ENCODE assay signal across 8 cellular contexts in the genomic region with DNA sequence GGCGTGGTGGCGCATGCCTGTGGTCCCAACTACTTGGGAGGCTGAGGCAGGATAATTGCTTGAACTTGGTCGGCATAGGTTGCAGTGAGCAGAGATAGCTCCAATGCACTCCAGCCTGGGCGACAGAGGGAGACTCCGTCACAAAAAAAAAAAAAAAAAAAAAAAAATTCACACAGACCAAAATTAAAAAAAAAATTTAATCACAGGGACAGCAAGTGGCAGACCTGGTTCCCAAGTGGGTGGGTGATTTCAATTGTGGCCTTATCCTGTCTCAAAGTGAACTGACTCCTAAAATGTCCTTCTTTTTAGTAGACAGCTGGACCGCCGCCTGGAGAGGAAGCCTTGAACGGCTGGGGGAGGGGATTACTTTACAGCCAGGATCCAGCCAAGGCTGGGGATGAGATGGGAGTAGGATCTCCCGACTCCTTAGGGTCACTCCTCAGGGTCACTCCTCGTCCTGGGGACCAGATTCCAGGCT. TPM values are rescaled to one million over a fixed set of nuclear protein-coding genes. Genes with fewer than 3 reads are reported as not detected.
DNase-seq lines count a peak whose midpoint lies in the region; ATAC-seq and TF ChIP-seq lines count a peak whose summit lies in the region.

No MANE protein-coding gene starts in this region.

- H3K9me3 ChIP-seq in Panc1 (ENCODE audit: control insufficient read depth, insufficient read depth, low read depth, low read length) = no peaks in the 10 kb centered on the region

- peaks cover 6% of the 10 kb centered on the region for H3K4me1 Mint-ChIP-seq in glutamatergic neuron (ENCODE audit: low read depth, unreplicated experiment)

- no peaks in the 10 kb centered on the region for H3K9me3 Mint-ChIP-seq in glutamatergic neuron (ENCODE audit: unreplicated experiment)

- in situ Hi-C loops in Panc1 (cut with HindIII; ENCODE audit: low pct_unique_long_range_greater_than_20kb, low sequenced_read_pairs) = no loop called here

- no peaks in the 10 kb centered on the region for H3K36me3 ChIP-seq in Panc1 (ENCODE audit: control insufficient read depth, insufficient read depth, low read length)

- H3K4me3 ChIP-seq in Panc1 (ENCODE audit: low read depth in 2 of 2, low read length in 2 of 2) (peak overlapping the region; percentile 35 to 55), skeletal muscle cell (ENCODE audit: low read depth, low read length) (peak overlapping the region; percentile 38)

- H3K36me3 Mint-ChIP-seq in glutamatergic neuron (ENCODE audit: unreplicated experiment) = no peaks in the 10 kb centered on the region

- H3K4me1 ChIP-seq in Panc1 (ENCODE audit: control insufficient read depth, insufficient read depth, low read length) = peaks cover 7% of the 10 kb centered on the region

- BruUV-seq in Panc1 (replicated peaks; lab: Mats Ljungman, UMichigan) = no TSS peak

- no peak for ATAC-seq in Panc1
- no peak for ATAC-seq in HG02610 (IDR thresholded peaks at IDR 0.05; ENCODE audit: unreplicated experiment)
- ATAC-seq in GM18520 (IDR thresholded peaks at IDR 0.05; ENCODE audit: unreplicated experiment) = no peak

- CTCF ChIA-PET in Panc1 (lab: Charles Lee) = interaction anchor here (0.6 to 0.9 kb wide), 3 partner anchors 11 to 204 kb away, joined by 3 to 8 read pairs (median 3); a partner anchor contains a TSS

- no peak overlapping the region for H3K27ac ChIP-seq in Panc1 (ENCODE audit: low read length)

- POLR2A ChIA-PET in Panc1 (lab: Charles Lee) = no interaction called here

- intact Hi-C loops in Panc1 (cut with micrococcal nuclease; ENCODE audit: unreplicated experiment) = no loop called here

- no peak overlapping the region for H3K27ac Mint-ChIP-seq in glutamatergic neuron (ENCODE audit: unreplicated experiment)

- peak overlapping the region; percentile 82 for H3K4me3 Mint-ChIP-seq in glutamatergic neuron (ENCODE audit: unreplicated experiment)

- peaks cover 12% of the 10 kb centered on the region for H3K27me3 Mint-ChIP-seq in glutamatergic neuron (ENCODE audit: unreplicated experiment)

- H3K27me3 ChIP-seq in Panc1 (ENCODE audit: control insufficient read depth, insufficient read depth, low read length) = peaks cover 7% of the 10 kb centered on the region; the same call in 1 of the 2 replicates

- TF ChIP-seq CTCF in Panc1 (IDR thresholded peaks at IDR 0.05) = no peak
- no peak for TF ChIP-seq CTCF in glutamatergic neuron (IDR thresholded peaks at IDR 0.05; ENCODE audit: partially characterized antibody, unreplicated experiment)

- peak; percentile 42 for DNase-seq in NCI-H1105 treated with DMSO at 0.1 percent for 48 hours (lab: John Stamatoyannopoulos, UW)
- no peak for DNase-seq in NCI-H1105 (lab: John Stamatoyannopoulos, UW)
- DNase-seq in Panc1 (ENCODE audit: low read depth, low spot score) = no peak
- DNase-seq in glutamatergic neuron = peak; percentile 45
- DNase-seq in skeletal muscle cell (ENCODE audit: low read depth) = no peak
- DNase-seq in HCEC 1CT = no peak

RNA-seq across cellular contexts. Expression of a gene that starts 1.6 kb away (rescaled TPM):
- total RNA-seq in Panc1 (2021; ENCODE audit: unreplicated experiment) = 0.64 TPM
- polyA plus RNA-seq in Panc1 (2012; ENCODE audit: insufficient read length) = 0.91 TPM
- 5.9 TPM for total RNA-seq in glutamatergic neuron (ENCODE audit: unreplicated experiment)

RNA-seq across cellular contexts. Expression of a gene that starts 30.7 kb away (rescaled TPM):
- total RNA-seq in Panc1 (2021; ENCODE audit: unreplicated experiment) (88.6 TPM), glutamatergic neuron (ENCODE audit: unreplicated experiment) (103 TPM)
- 88.3 TPM for polyA plus RNA-seq in Panc1 (2012; ENCODE audit: insufficient read length)

Comparison
In these comparisons a context has a peak if more than half of its experiments do, and no peak if none do; other contexts are left out.
1. DNase-seq: peak in NCI-H1105 treated with DMSO at 0.1 percent for 48 hours (single experiment) and glutamatergic neuron (single experiment); none in NCI-H1105 (single experiment), Panc1 (single experiment), skeletal muscle cell (single experiment) and HCEC 1CT (single experiment).